17 cellular contexts compared by ENCODE assay signal in the genomic region with DNA sequence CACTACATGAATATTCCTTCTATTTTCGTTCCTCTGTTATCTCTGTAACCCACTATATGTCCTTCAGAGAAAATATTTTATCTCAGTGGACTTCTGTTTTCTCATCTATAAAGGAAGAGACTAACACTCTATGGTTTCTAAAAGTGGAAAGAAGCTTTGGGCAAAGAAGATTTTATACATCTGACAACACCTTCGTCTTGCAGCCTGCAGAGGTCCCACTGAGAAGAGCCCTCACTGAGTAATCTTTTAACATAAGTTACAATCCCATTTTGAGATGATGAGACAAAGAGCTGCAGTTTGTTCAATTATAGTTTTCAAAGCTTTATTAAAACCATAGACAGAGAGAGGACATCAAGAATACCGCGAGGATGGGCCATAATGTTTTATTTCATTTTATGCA. TPM values are rescaled to one million over a fixed set of nuclear protein-coding genes. Genes with fewer than 3 reads are reported as not detected.
DNase-seq lines count a peak whose midpoint lies in the region; TF ChIP-seq lines count a peak whose summit lies in the region.
"Had no signal": no experiment of that assay in that cellular context is flagged by ENCODE, and none has a peak within 500 bp of the region (broad histone marks: within the 10 kb centered on the region; RNA-seq: fewer than 3 reads in every experiment).

No MANE protein-coding gene starts in this region.

- peaks cover 22% of the 10 kb centered on the region for H3K4me1 Mint-ChIP-seq in nephron
- H3K4me1 Mint-ChIP-seq: CD14-positive monocyte; CD4-positive, alpha-beta memory T cell; H9 had no signal

- no peak overlapping the region for H3K9ac ChIP-seq in colonic mucosa (ENCODE audit: low read depth in 2 of 2, low read length in 2 of 2)
- H3K9ac ChIP-seq: BLaER1 had no signal

- H3K27ac ChIP-seq in A673 (ENCODE audit: low read depth, low read length, poor library complexity, severe bottlenecking) (no peak overlapping the region), brain microvascular endothelial cell (no peak overlapping the region), colonic mucosa (no peak overlapping the region)
- H3K27ac ChIP-seq: 22Rv1, A549, BLaER1 had no signal

- no peak overlapping the region for H3K4me3 Mint-ChIP-seq in nephron
- H3K4me3 Mint-ChIP-seq: CD14-positive monocyte; CD4-positive, alpha-beta memory T cell; H9 had no signal

- no peaks in the 10 kb centered on the region for H3K27me3 ChIP-seq in A673 (replicated peaks; ENCODE audit: insufficient read depth, low read depth, low read length, poor library complexity)
- H3K27me3 ChIP-seq in brain microvascular endothelial cell (replicated peaks) = no peaks in the 10 kb centered on the region
- H3K27me3 ChIP-seq in colonic mucosa = no peaks in the 10 kb centered on the region
- H3K27me3 ChIP-seq: BLaER1 had no signal

- H3K4me3 ChIP-seq in A673 (ENCODE audit: low read depth, low read length, poor library complexity, severe bottlenecking) = no peak overlapping the region
- no peak overlapping the region for H3K4me3 ChIP-seq in brain microvascular endothelial cell (ENCODE audit: low read depth, low read length)
- H3K4me3 ChIP-seq in colonic mucosa = no peak overlapping the region
- H3K4me3 ChIP-seq: A549, BLaER1 had no signal

- H3K4me1 ChIP-seq in A673 (ENCODE audit: insufficient read depth, low read length, poor library complexity, severe bottlenecking) (no peaks in the 10 kb centered on the region), colonic mucosa (no peaks in the 10 kb centered on the region)
- H3K4me1 ChIP-seq: A549, BLaER1 had no signal

- peak; percentile 11 for DNase-seq in A673 (ENCODE audit: low spot score)
- peak; percentile 59 for DNase-seq in OCI-M1 (lab: John Stamatoyannopoulos, UW)
- DNase-seq in brain microvascular endothelial cell = no peak
- DNase-seq in SHP77 treated with DMSO at 0.1 percent for 48 hours (lab: John Stamatoyannopoulos, UW) = no peak
- no peak for DNase-seq in stimulated activated CD4-positive, alpha-beta T cell treated with anti-CD3 and anti-CD28 coated beads, Interleukin-2, amount 100 ng/mL, for 48 hours
- DNase-seq in colonic mucosa = no peak
- DNase-seq: CD4-positive, alpha-beta memory T cell; DMS153; DMS79; GF-D8; H9 had no signal

- in situ Hi-C loops in brain microvascular endothelial cell (cut with HindIII; ENCODE audit: low pct_ligation_motif_present, low sequenced_read_pairs) = no loop called here

- H3K9me3 ChIP-seq in A673 (ENCODE audit: low read depth, low read length, poor library complexity, severe bottlenecking) (no peaks in the 10 kb centered on the region), colonic mucosa (no peaks in the 10 kb centered on the region)
- H3K9me3 ChIP-seq: A549, BLaER1 had no signal

- BruUV-seq in A673 (replicated peaks; lab: Mats Ljungman, UMichigan) = no TSS peak

- POLR2A ChIA-PET in A673 (lab: Charles Lee; ENCODE audit: low non-redundant PET) = no interaction called here

- H3K36me3 ChIP-seq in A673 (ENCODE audit: insufficient read depth, low read length, poor library complexity, severe bottlenecking) = no peaks in the 10 kb centered on the region
- no peaks in the 10 kb centered on the region for H3K36me3 ChIP-seq in brain microvascular endothelial cell (replicated peaks)
- no peaks in the 10 kb centered on the region for H3K36me3 ChIP-seq in colonic mucosa
- H3K36me3 ChIP-seq: BLaER1 had no signal

- no peaks in the 10 kb centered on the region for H3K27me3 Mint-ChIP-seq in nephron (ENCODE audit: low read depth)
- H3K27me3 Mint-ChIP-seq: CD4-positive, alpha-beta memory T cell had no signal

- TF ChIP-seq CTCF in A673 (conservative IDR thresholded peaks at IDR 0.05; ENCODE audit: low read depth, low read length) (no peak), brain microvascular endothelial cell (IDR thresholded peaks at IDR 0.05; ENCODE audit: low read depth, low read length, missing control alignments) (peak; percentile 21), nephron (IDR thresholded peaks at IDR 0.05; ENCODE audit: unreplicated experiment in 3 of 3) (no peak), colonic mucosa (IDR thresholded peaks at IDR 0.05) (no peak)

- intact Hi-C loops in A673 (cut with micrococcal nuclease; ENCODE audit: unreplicated experiment) = no loop called here
- intact Hi-C loops in colonic mucosa (cut with DNase I) = no loop called here

- peaks cover 6% of the 10 kb centered on the region for H3K36me3 Mint-ChIP-seq in nephron (ENCODE audit: low read depth)
- H3K36me3 Mint-ChIP-seq: CD14-positive monocyte; CD4-positive, alpha-beta memory T cell had no signal

- CTCF ChIA-PET in A673 (lab: Charles Lee) = no interaction called here

- H3K27ac Mint-ChIP-seq in nephron = peak overlapping the region; percentile 28 to 81 (median 59)
- H3K27ac Mint-ChIP-seq: CD14-positive monocyte; CD4-positive, alpha-beta memory T cell; H9 had no signal

- peaks cover 13% of the 10 kb centered on the region for H3K9me3 Mint-ChIP-seq in nephron

RNA-seq across cellular contexts. Expression of a gene that starts 28.7 kb away (rescaled TPM):
- total RNA-seq in A673 (2021) = 0.04 and 0.17 TPM in 2 replicates
- under 1 TPM in 1 of 2 donors, not detected in 1; 0.13 TPM for total RNA-seq in colonic mucosa
- total RNA-seq: CD4-positive, alpha-beta memory T cell; Daoy had no signal

Comparison
In these comparisons a context has a peak if more than half of its experiments do, and no peak if none do; other contexts are left out.
1. DNase-seq: peak in A673 (single experiment) and OCI-M1 (single experiment); none in brain microvascular endothelial cell (single experiment), SHP77 treated with DMSO at 0.1 percent for 48 hours (single experiment), stimulated activated CD4-positive, alpha-beta T cell treated with anti-CD3 and anti-CD28 coated beads, Interleukin-2, amount 100 ng/mL, for 48 hours (0 of 2) and colonic mucosa (single experiment).